Comparison of ENCODE assay signal across 17 cellular contexts in genomic region chr19:35549879-35550523, GRCh38. TPM values are rescaled to one million over a fixed set of nuclear protein-coding genes. Genes with fewer than 3 reads are reported as not detected.
"Had no signal": no experiment of that assay in that cellular context is flagged by ENCODE, and none has a peak within 500 bp of the region (broad histone marks: within the 10 kb centered on the region; RNA-seq: fewer than 3 reads in every experiment).

No MANE protein-coding gene starts in this region.

- H3K9ac ChIP-seq: neural progenitor cell had no signal

- H3K4me3 ChIP-seq: dorsolateral prefrontal cortex, hepatocyte, mucosa of descending colon, neural progenitor cell, right atrium auricular region, upper lobe of left lung, uterus had no signal

- H3K4me2 ChIP-seq: hepatocyte, neural progenitor cell had no signal

- H3K27me3 ChIP-seq: dorsolateral prefrontal cortex, hepatocyte, right atrium auricular region, upper lobe of left lung, uterus had no signal

- H3K27ac ChIP-seq: dorsolateral prefrontal cortex, hepatocyte, neural progenitor cell, right atrium auricular region, upper lobe of left lung, uterus had no signal

- H3K9me3 ChIP-seq: mucosa of descending colon, right atrium auricular region, upper lobe of left lung, uterus had no signal

- DNase-seq: cortex of kidney, foreskin melanocyte, occipital lobe had no signal

- H2AFZ ChIP-seq: hepatocyte, neural progenitor cell had no signal

- ATAC-seq: naive thymus-derived CD8-positive, alpha-beta T cell had no signal

- FAIRE-seq: small intestine had no signal

- H3K36me3 ChIP-seq: neural progenitor cell, right atrium auricular region, uterus had no signal

RNA-seq across cellular contexts. Expression of gene ATP4A, which starts 13.5 kb away (rescaled TPM):
- total RNA-seq: lower leg skin; mammary epithelial cell; mesenteric fat pad; mucosa of descending colon; naive thymus-derived CD8-positive, alpha-beta T cell; occipital lobe; right atrium auricular region; upper lobe of left lung had no signal
- polyA plus RNA-seq: mammary epithelial cell; naive thymus-derived CD8-positive, alpha-beta T cell had no signal

RNA-seq across cellular contexts. Expression of gene GAPDHS, which starts 16.7 kb away (rescaled TPM):
- total RNA-seq: hepatocyte; mammary epithelial cell; mesenteric fat pad; mucosa of descending colon; naive thymus-derived CD8-positive, alpha-beta T cell; occipital lobe; right atrium auricular region; upper lobe of left lung; uterus had no signal
- polyA plus RNA-seq: esophagus; hepatocyte; mammary epithelial cell; naive thymus-derived CD8-positive, alpha-beta T cell; small intestine had no signal

RNA-seq across cellular contexts. Expression of gene SBSN, which starts 21.9 kb away (rescaled TPM):
- total RNA-seq: hepatocyte, mesenteric fat pad, mucosa of descending colon, occipital lobe, right atrium auricular region, upper lobe of left lung had no signal
- polyA plus RNA-seq: naive thymus-derived CD8-positive, alpha-beta T cell had no signal

RNA-seq across cellular contexts. Expression of gene PMIS2, which starts 36.0 kb away (rescaled TPM):
- total RNA-seq: hepatocyte; lower leg skin; mammary epithelial cell; mesenteric fat pad; mucosa of descending colon; naive thymus-derived CD8-positive, alpha-beta T cell; occipital lobe; right atrium auricular region; upper lobe of left lung; uterus had no signal
- polyA plus RNA-seq: esophagus; hepatocyte; mammary epithelial cell; naive thymus-derived CD8-positive, alpha-beta T cell; small intestine; thymus had no signal
